In genomic region chr5:14809369-14810144, GRCh38 we compare ENCODE assay signal across 8 cellular contexts.
DNase-seq lines count a peak whose midpoint lies in the region; ATAC-seq lines count a peak whose summit lies in the region.

No MANE protein-coding gene starts in this region.

- intact Hi-C loops in Right ventricle myocardium superior (cut with DNase I) = no loop called here

- H3K4me3 ChIP-seq in skin epidermis = peak overlapping the region in 1 of 7 experiments; percentile 12

- H3K27ac ChIP-seq in skin epidermis = peak overlapping the region in 19 of 21 experiments; percentile 19 to 92 (median 67)

- peak; percentile 88 for DNase-seq in RPMI8226
- DNase-seq in activated T-helper 9 cell treated with anti-CD3 and anti-CD28 coated beads, Interleukin-2, amount 50 U/mL, for 16 hours (ENCODE audit: low read depth) = peak; percentile 57
- DNase-seq in Right ventricle myocardium superior = peak; percentile 56
- no peak for DNase-seq in NCI-H526 (lab: John Stamatoyannopoulos, UW)
- DNase-seq in DMS53 treated with DMSO at 0.1 percent for 48 hours (lab: John Stamatoyannopoulos, UW; ENCODE audit: unreplicated experiment) = no peak

- ATAC-seq in GM18508 (IDR thresholded peaks at IDR 0.05; ENCODE audit: insufficient read depth, unreplicated experiment) (peak; percentile 99), HG03025 (IDR thresholded peaks at IDR 0.05; ENCODE audit: low FRiP score, unreplicated experiment) (peak; percentile 100), Right ventricle myocardium superior (ENCODE audit: poor library complexity) (peak; percentile 60)

Comparison
In these comparisons a context has a peak if more than half of its experiments do, and no peak if none do; other contexts are left out.
1. DNase-seq: peak in RPMI8226 (single experiment), activated T-helper 9 cell treated with anti-CD3 and anti-CD28 coated beads, Interleukin-2, amount 50 U/mL, for 16 hours (single experiment) and Right ventricle myocardium superior (single experiment); none in NCI-H526 (0 of 2) and DMS53 treated with DMSO at 0.1 percent for 48 hours (single experiment).
2. Peak in every context shown above with its lines, with median percentiles within 50 percentile points of each other: ATAC-seq.